ENCODE assay signal across 15 cellular contexts in the genomic region with DNA sequence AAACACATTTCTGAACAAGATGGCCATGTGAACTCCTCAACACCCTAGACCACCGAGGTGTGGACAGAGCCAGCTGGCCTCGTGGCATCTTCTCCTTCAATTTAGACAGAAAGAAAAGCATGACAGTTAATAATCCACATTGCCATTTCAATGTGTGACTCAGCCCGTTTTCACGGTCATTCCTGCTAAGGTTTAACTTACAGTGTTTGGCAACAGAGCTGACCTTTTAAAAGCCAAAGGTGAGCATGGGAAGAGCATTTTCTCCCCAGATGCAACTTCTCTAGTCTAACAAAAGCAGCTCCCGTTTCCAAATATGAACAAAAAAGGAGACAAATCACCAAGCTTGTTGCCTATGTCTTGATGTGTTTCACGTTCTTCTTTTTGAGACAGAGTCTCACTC.
"Had no signal": no experiment of that assay in that cellular context is flagged by ENCODE, and none has a peak within 500 bp of the region (broad histone marks: within the 10 kb centered on the region; RNA-seq: fewer than 3 reads in every experiment).

No MANE protein-coding gene starts in this region.

- H3K9me3 ChIP-seq: left lung, pancreas, thoracic aorta, tibial nerve, upper lobe of left lung had no signal

- H3K27me3 ChIP-seq: left lung, pancreas, tibial nerve, upper lobe of left lung had no signal

- H3K4me1 ChIP-seq: left lung, pancreas, tibial nerve had no signal

- DNase-seq: dermis blood vessel endothelial cell; foreskin melanocyte; hypothalamus; kidney; left cardiac atrium; left lung; naive thymus-derived CD8-positive, alpha-beta T cell; occipital lobe; pancreas; stimulated activated CD4-positive, alpha-beta T cell treated with anti-CD3 and anti-CD28 coated beads, Interleukin-2, amount 100 ng/mL, for 24 hours; stimulated activated CD4-positive, alpha-beta T cell treated with anti-CD3 and anti-CD28 coated beads, Interleukin-4, amount 100 ng/mL, for 4 hours; upper lobe of left lung had no signal

- H3K36me3 ChIP-seq: left lung, pancreas, thoracic aorta, tibial nerve, upper lobe of left lung had no signal

- H3K27ac ChIP-seq: coronary artery, left lung, pancreas, thoracic aorta, tibial nerve, upper lobe of left lung had no signal

- H3K4me3 ChIP-seq: coronary artery, left lung, pancreas, thoracic aorta, tibial nerve, upper lobe of left lung had no signal
